In the genomic region with DNA sequence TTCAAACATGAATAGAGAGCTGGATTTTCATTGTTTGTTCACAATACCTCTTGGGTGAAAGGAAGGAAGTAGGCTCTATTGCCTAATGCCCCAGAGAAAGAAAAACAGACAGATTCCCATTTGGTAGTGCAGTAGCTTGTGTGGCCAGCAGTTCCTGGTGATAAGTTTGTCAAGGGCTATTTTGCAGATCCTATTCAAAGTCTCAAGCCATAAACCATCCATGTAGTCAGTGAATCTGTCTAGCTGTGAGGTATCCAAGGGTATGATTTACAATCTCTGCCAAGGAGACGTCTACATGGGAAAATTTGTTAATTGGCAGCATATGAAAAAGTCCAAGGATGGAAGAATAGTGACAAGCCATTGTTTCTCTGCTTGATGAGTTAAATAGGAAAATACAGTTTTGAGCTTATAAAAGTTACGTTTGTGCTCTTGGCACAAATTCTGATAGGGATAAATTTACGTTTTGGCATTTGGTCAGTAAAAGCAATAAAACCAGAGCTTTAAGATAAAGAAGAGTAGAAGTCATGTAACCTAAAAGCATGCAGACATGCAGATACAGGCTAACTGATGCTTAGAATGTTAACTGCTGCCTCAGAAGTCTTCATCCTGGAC, we compare ENCODE assay signal across 21 cellular contexts.
DNase-seq lines count a peak whose midpoint lies in the region; ATAC-seq, FAIRE-seq and TF ChIP-seq lines count a peak whose summit lies in the region.
"Had no signal": no experiment of that assay in that cellular context is flagged by ENCODE, and none has a peak within 500 bp of the region (broad histone marks: within the 10 kb centered on the region; RNA-seq: fewer than 3 reads in every experiment).

No MANE protein-coding gene starts in this region.

- no peaks in the 10 kb centered on the region for H3K9me1 ChIP-seq in endothelial cell of umbilical vein (replicated peaks; ENCODE audit: control insufficient read depth, extremely low read depth, insufficient read depth, low read length)

- POLR2A ChIA-PET in A673 (lab: Charles Lee; ENCODE audit: low non-redundant PET) (interaction anchor here (0.5 kb wide), 1 partner anchor 304 kb away, joined by 3 read pairs; no protein-coding TSS in a partner anchor), HEK293 (lab: Yijun Ruan, JAX) (interaction anchor here (1.3 kb wide), 1 partner anchor 9 kb away, joined by 3 read pairs; no protein-coding TSS in a partner anchor), PC-9 (lab: Charles Lee; ENCODE audit: unreplicated experiment) (no interaction called here), endothelial cell of umbilical vein (lab: Charles Lee) (no interaction called here)

- no peak overlapping the region for H3K9ac ChIP-seq in endothelial cell of umbilical vein (replicated peaks; ENCODE audit: extremely low read depth, insufficient read depth, low read length)

- H3K4me1 ChIP-seq in A673 (ENCODE audit: insufficient read depth, low read length, poor library complexity, severe bottlenecking), result no peaks in the 10 kb centered on the region
- H3K4me1 ChIP-seq in HEK293 (ENCODE audit: control insufficient read depth, insufficient read depth, low read length), result peaks cover 24% of the 10 kb centered on the region
- no peaks in the 10 kb centered on the region for H3K4me1 ChIP-seq in PC-9 (replicated peaks; ENCODE audit: insufficient read depth)
- peaks cover 10% of the 10 kb centered on the region for H3K4me1 ChIP-seq in endothelial cell of umbilical vein (ENCODE audit: control insufficient read depth, extremely low read depth, insufficient read depth, low read length)
- H3K4me1 ChIP-seq: A549, Peyer's patch had no signal

- no peak for TF ChIP-seq POLR2A in endothelial cell of umbilical vein (IDR thresholded peaks at IDR 0.05; ENCODE audit: low read depth, low read length)

- H3K36me3 ChIP-seq in A673 (ENCODE audit: insufficient read depth, low read length, poor library complexity, severe bottlenecking) (no peaks in the 10 kb centered on the region), HEK293 (ENCODE audit: control insufficient read depth in 2 of 2, insufficient read depth in 1 of 2, low read length in 2 of 2) (no peaks in the 10 kb centered on the region), PC-9 (ENCODE audit: low read depth) (no peaks in the 10 kb centered on the region), endothelial cell of umbilical vein (ENCODE audit: control insufficient read depth in 2 of 2, extremely low read depth in 1 of 2, insufficient read depth in 2 of 2, low read length in 2 of 2) (no peaks in the 10 kb centered on the region)
- H3K36me3 ChIP-seq: BE2C, Peyer's patch, SJCRH30 had no signal

- dilution Hi-C loops in endothelial cell of umbilical vein (cut with MboI; ENCODE audit: extremely low pct_ligation_motif_present, low sequenced_read_pairs), result no loop called here

- H3K79me2 ChIP-seq in PC-9 (ENCODE audit: low read depth), result no peaks in the 10 kb centered on the region
- H3K79me2 ChIP-seq in endothelial cell of umbilical vein (ENCODE audit: control insufficient read depth, insufficient read depth, low read length), result no peaks in the 10 kb centered on the region

- H3F3A ChIP-seq in PC-9 (ENCODE audit: insufficient read depth, low read depth), result no peaks in the 10 kb centered on the region

- H3K27me3 ChIP-seq in A673 (replicated peaks; ENCODE audit: insufficient read depth, low read depth, low read length, poor library complexity) (peaks cover 17% of the 10 kb centered on the region), PC-9 (ENCODE audit: insufficient read depth, low read depth) (no peaks in the 10 kb centered on the region), endothelial cell of umbilical vein (ENCODE audit: control insufficient read depth in 2 of 2, insufficient read depth in 2 of 2, low read length in 2 of 2) (peaks cover 0 to 3% of the 10 kb centered on the region in 2 experiments)
- H3K27me3 ChIP-seq: BE2C, Peyer's patch, SJCRH30 had no signal

- CTCF ChIA-PET in A673 (lab: Charles Lee) (no interaction called here), HEK293 (lab: Yijun Ruan, JAX) (no interaction called here), PC-9 (lab: Charles Lee) (no interaction called here), endothelial cell of umbilical vein (lab: Charles Lee) (interaction anchor here (0.6 to 2.1 kb wide), 3 partner anchors 9 to 104 kb away, joined by 3 to 6 read pairs (median 3); no protein-coding TSS in a partner anchor)

- H2AFZ ChIP-seq in PC-9 (0 out of 2 replicates have a peak overlapping the region, but pooled peaks have one; percentile 27), endothelial cell of umbilical vein (ENCODE audit: low read depth, low read length) (no peak overlapping the region)

- H3K9me3 ChIP-seq in A673 (ENCODE audit: low read depth, low read length, poor library complexity, severe bottlenecking), result no peaks in the 10 kb centered on the region
- no peaks in the 10 kb centered on the region for H3K9me3 ChIP-seq in HEK293 (ENCODE audit: control insufficient read depth, insufficient read depth, low read depth, low read length)
- H3K9me3 ChIP-seq in PC-9 (ENCODE audit: insufficient read depth, low read depth), result no peaks in the 10 kb centered on the region
- H3K9me3 ChIP-seq in endothelial cell of umbilical vein (replicated peaks; ENCODE audit: control insufficient read depth, insufficient read depth, low read length), result no peaks in the 10 kb centered on the region
- H3K9me3 ChIP-seq: A549, BE2C, Peyer's patch, SJCRH30 had no signal

- BruUV-seq in A673 (replicated peaks; lab: Mats Ljungman, UMichigan) (no TSS peak), PC-9 (replicated peaks; lab: Mats Ljungman, UMichigan) (no TSS peak), endothelial cell of umbilical vein (replicated peaks; lab: Mats Ljungman, UMichigan) (no TSS peak)

- H4K20me1 ChIP-seq in PC-9 (ENCODE audit: insufficient read depth), result no peaks in the 10 kb centered on the region
- no peaks in the 10 kb centered on the region for H4K20me1 ChIP-seq in endothelial cell of umbilical vein (replicated peaks; ENCODE audit: control insufficient read depth, extremely low read depth, insufficient read depth, low read length)

- no peak overlapping the region for H3K4me2 ChIP-seq in PC-9
- H3K4me2 ChIP-seq in endothelial cell of umbilical vein (ENCODE audit: insufficient read depth, low read length), result peak overlapping the region; percentile 21
- H3K4me2 ChIP-seq: A549 had no signal

- FAIRE-seq in endothelial cell of umbilical vein (lab: Jason Lieb, UNC), result peak; percentile 96
- FAIRE-seq: A549, GM19239 had no signal

- intact Hi-C loops in A673 (cut with micrococcal nuclease; ENCODE audit: unreplicated experiment), result no loop called here
- intact Hi-C loops in PC-9 (cut with micrococcal nuclease; ENCODE audit: unreplicated experiment), result no loop called here
- intact Hi-C loops in endothelial cell of umbilical vein (cut with micrococcal nuclease), result loop anchor here (1.0 kb wide), 2 partner anchors 9 to 270 kb away; no protein-coding TSS in a partner anchor

- DNase-seq in A673 (ENCODE audit: low spot score) (peak; percentile 28), PC-9 (no peak), endothelial cell of umbilical vein (ENCODE audit: low read depth, low spot score) (peak; percentile 71), hypothalamus (lab: John Stamatoyannopoulos, UW) (no peak), hepatic stellate cell (ENCODE audit: low spot score) (no peak)
- DNase-seq: BE2C; CD4-positive, CD25-positive, alpha-beta regulatory T cell; EL; GF-D8; H7; NCI-H2029 treated with DMSO at 0.1 percent for 48 hours; NCI-H2171; NCI-H345; NCI-H524; NCI-H82; Peyer's patch; SJCRH30 had no signal

- no peak for TF ChIP-seq CTCF in A673 (conservative IDR thresholded peaks at IDR 0.05; ENCODE audit: low read depth, low read length)
- TF ChIP-seq CTCF in HEK293 (tag by site-specific recombination; IDR thresholded peaks at IDR 0.05), result no peak
- no peak for TF ChIP-seq CTCF in PC-9 (conservative IDR thresholded peaks at IDR 0.05)
- no peak for TF ChIP-seq CTCF in endothelial cell of umbilical vein (IDR thresholded peaks at IDR 0.05; ENCODE audit: extremely low read depth in 1 of 2, insufficient read depth in 1 of 2, low read depth in 1 of 2, low read length in 2 of 2)

- no peak for ATAC-seq in GM21528 (IDR thresholded peaks at IDR 0.05; ENCODE audit: low FRiP score, unreplicated experiment)
- ATAC-seq: A549 had no signal

- H3K9me2 ChIP-seq in PC-9 (ENCODE audit: insufficient read depth), result no peaks in the 10 kb centered on the region

- H3K27ac ChIP-seq in A673 (ENCODE audit: low read depth, low read length, poor library complexity, severe bottlenecking) (no peak overlapping the region), HEK293 (ENCODE audit: extremely low read depth, low read depth, low read length) (peak overlapping the region; percentile 1; the same call in 1 of the 2 replicates), PC-9 (no peak overlapping the region), endothelial cell of umbilical vein (ENCODE audit: insufficient read depth, low read depth, low read length) (no peak overlapping the region)
- H3K27ac ChIP-seq: A549, Peyer's patch, SJCRH30 had no signal

- H3K4me3 ChIP-seq in A673 (ENCODE audit: low read depth, low read length, poor library complexity, severe bottlenecking) (no peak overlapping the region), HEK293 (ENCODE audit: low read depth, low read length) (no peak overlapping the region), PC-9 (no peak overlapping the region), endothelial cell of umbilical vein (replicated peaks in 1 of 3; ENCODE audit: insufficient read depth in 1 of 3, low read depth in 1 of 3, low read length in 3 of 3) (no peak overlapping the region)
- H3K4me3 ChIP-seq: A549, Peyer's patch, SJCRH30 had no signal

TF ChIP-seq in endothelial cell of umbilical vein, 7 proteins besides CTCF, POLR2A, EP300 and RAD21:
- TF ChIP-seq FOS (IDR thresholded peaks at IDR 0.05; ENCODE audit: borderline replicate concordance, insufficient read depth, low read length) (no peak), JUN (IDR thresholded peaks at IDR 0.05; ENCODE audit: borderline replicate concordance, insufficient read depth, insufficient read length, low read depth) (no peak), GATA2 (IDR thresholded peaks at IDR 0.05; ENCODE audit: insufficient read depth, insufficient read length, low read depth, low read length) (no peak), POLR2AphosphoS5 (IDR thresholded peaks at IDR 0.05; ENCODE audit: insufficient read depth, low read depth, low read length) (no peak), MYC (IDR thresholded peaks at IDR 0.05; ENCODE audit: low read depth, low read length) (no peak), EZH2 (IDR thresholded peaks at IDR 0.05; ENCODE audit: borderline replicate concordance, low read depth, low read length, severe bottlenecking) (no peak)
- TF ChIP-seq, protein P1, sequence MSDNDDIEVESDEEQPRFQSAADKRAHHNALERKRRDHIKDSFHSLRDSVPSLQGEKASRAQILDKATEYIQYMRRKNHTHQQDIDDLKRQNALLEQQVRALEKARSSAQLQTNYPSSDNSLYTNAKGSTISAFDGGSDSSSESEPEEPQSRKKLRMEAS (IDR thresholded peaks at IDR 0.05; ENCODE audit: insufficient read depth, insufficient read length), result no peak

Comparison
In these comparisons a context has a peak if more than half of its experiments do, and no peak if none do; other contexts are left out.
1. DNase-seq: peak in A673 (single experiment) and endothelial cell of umbilical vein (single experiment); none in PC-9 (0 of 2), hypothalamus (0 of 51) and hepatic stellate cell (single experiment).
2. POLR2A ChIA-PET loops: an anchor here in A673 (0.5 kb wide) and HEK293 (1.3 kb wide); none called in PC-9 and endothelial cell of umbilical vein.